19 cellular contexts compared by ENCODE assay signal in the genomic region with DNA sequence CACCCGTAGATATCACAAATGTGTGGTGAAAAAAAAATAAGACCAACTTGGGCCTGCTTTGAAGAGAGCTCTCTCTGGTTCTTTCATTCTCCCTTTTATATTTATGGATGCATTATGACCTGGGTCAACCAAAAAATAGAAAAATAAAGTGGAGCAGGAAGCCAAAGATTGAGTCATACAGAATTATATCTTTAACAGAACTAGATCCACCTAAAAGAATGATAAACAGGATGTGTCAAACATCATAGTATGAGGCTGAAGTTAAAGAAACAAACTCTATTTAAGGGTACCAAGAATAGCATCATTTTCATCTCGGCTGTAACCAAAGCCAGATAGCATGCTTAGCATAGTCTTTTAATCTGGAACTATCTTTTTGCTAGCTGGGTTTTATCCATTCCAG. TPM values are rescaled to one million over a fixed set of nuclear protein-coding genes. Genes with fewer than 3 reads are reported as not detected.
DNase-seq lines count a peak whose midpoint lies in the region; ATAC-seq and TF ChIP-seq lines count a peak whose summit lies in the region.
"Had no signal": no experiment of that assay in that cellular context is flagged by ENCODE, and none has a peak within 500 bp of the region (broad histone marks: within the 10 kb centered on the region; RNA-seq: fewer than 3 reads in every experiment).

No MANE protein-coding gene starts in this region.

- H3K27ac ChIP-seq in fibroblast of lung (ENCODE audit: insufficient read depth, low read length) (no peak overlapping the region), left lung (no peak overlapping the region), testis (no peak overlapping the region)
- H3K27ac ChIP-seq: HL-60 had no signal

- 75 to 84% methylated on average over 2 of the region's 2 CpGs for WGBS in testis, 2 donors

- peak; percentile 63 for ATAC-seq in activated T-helper 17 cell treated with anti-CD3 and anti-CD28 coated beads, Interleukin-2, amount 50 U/mL, for 72 hours (replicated peaks)
- no peak for ATAC-seq in left lung
- ATAC-seq in GM18867 (IDR thresholded peaks at IDR 0.05; ENCODE audit: unreplicated experiment): no peak
- ATAC-seq: esophagus mucosa, sciatic nerve had no signal

- intact Hi-C loops in left lung (cut with DNase I): no loop called here
- intact Hi-C loops in testis (cut with DNase I; ENCODE audit: low total_unique reads): no loop called here

- no peak overlapping the region for H3K9ac ChIP-seq in fibroblast of lung (ENCODE audit: insufficient read depth, low read length)

- POLR2A ChIA-PET in BJ (lab: Charles Lee): interaction anchor here (0.6 kb wide), 1 partner anchor 14 kb away, joined by 3 read pairs; no protein-coding TSS in a partner anchor

- H3K4me1 ChIP-seq in fibroblast of lung (ENCODE audit: control insufficient read depth, extremely low read depth, insufficient read depth, low read length) (peaks cover 30% of the 10 kb centered on the region), left lung (peaks cover 0 to 9% of the 10 kb centered on the region in 2 donors), testis (no peaks in the 10 kb centered on the region)

- H3K27ac Mint-ChIP-seq in activated T-helper 17 cell treated with anti-CD3 and anti-CD28 coated beads, Interleukin-2, amount 50 U/mL, for 72 hours: peak overlapping the region; percentile 61

- TF ChIP-seq CTCF in BJ (IDR thresholded peaks at IDR 0.05; ENCODE audit: insufficient read depth, low read depth, low read length) (no peak), fibroblast of lung (conservative IDR thresholded peaks at IDR 0.05 in 1 of 2, IDR thresholded peaks at IDR 0.05 in 1 of 2; ENCODE audit: low read depth in 1 of 2, low read length in 2 of 2) (no peak), left lung (IDR thresholded peaks at IDR 0.05) (no peak), testis (IDR thresholded peaks at IDR 0.05) (no peak)

- no peak overlapping the region for H3K4me3 ChIP-seq in BJ (ENCODE audit: low read depth, low read length)
- H3K4me3 ChIP-seq in fibroblast of lung (replicated peaks in 1 of 4; ENCODE audit: control extremely low read depth in 1 of 4, insufficient read depth in 1 of 4, low read depth in 3 of 4, low read length in 4 of 4): no peak overlapping the region
- H3K4me3 ChIP-seq in left lung: no peak overlapping the region
- H3K4me3 ChIP-seq in testis: no peak overlapping the region

- H3K9me3 ChIP-seq in fibroblast of lung (ENCODE audit: control insufficient read depth, insufficient read depth, low read depth, low read length) (no peaks in the 10 kb centered on the region), left lung (peaks cover 0 to 3% of the 10 kb centered on the region in 2 donors), testis (no peaks in the 10 kb centered on the region)

- H3K27me3 ChIP-seq in BJ (ENCODE audit: control insufficient read depth, insufficient read depth, low read length) (no peaks in the 10 kb centered on the region), fibroblast of lung (ENCODE audit: control insufficient read depth, insufficient read depth, low read length) (no peaks in the 10 kb centered on the region), left lung (peaks cover 0 to 22% of the 10 kb centered on the region in 2 donors), testis (no peaks in the 10 kb centered on the region)

- CTCF ChIA-PET in BJ (lab: Yijun Ruan, JAX): no interaction called here

- no peaks in the 10 kb centered on the region for H3K9me3 Mint-ChIP-seq in activated T-helper 17 cell treated with anti-CD3 and anti-CD28 coated beads, Interleukin-2, amount 50 U/mL, for 72 hours

- H2AFZ ChIP-seq in fibroblast of lung (ENCODE audit: low read length): no peak overlapping the region

- no peak for TF ChIP-seq POLR2A in testis (IDR thresholded peaks at IDR 0.05)

- H3K36me3 ChIP-seq in BJ (ENCODE audit: control insufficient read depth, insufficient read depth, low read length): no peaks in the 10 kb centered on the region
- no peaks in the 10 kb centered on the region for H3K36me3 ChIP-seq in fibroblast of lung (ENCODE audit: control insufficient read depth, insufficient read depth, low read length)
- H3K36me3 ChIP-seq in left lung: no peaks in the 10 kb centered on the region
- H3K36me3 ChIP-seq in testis (ENCODE audit: low read depth, missing control alignments): no peaks in the 10 kb centered on the region

- no peaks in the 10 kb centered on the region for H3K27me3 Mint-ChIP-seq in activated T-helper 17 cell treated with anti-CD3 and anti-CD28 coated beads, Interleukin-2, amount 50 U/mL, for 72 hours

- no peaks in the 10 kb centered on the region for H3K36me3 Mint-ChIP-seq in activated T-helper 17 cell treated with anti-CD3 and anti-CD28 coated beads, Interleukin-2, amount 50 U/mL, for 72 hours (ENCODE audit: low read depth)

- H3K4me2 ChIP-seq in fibroblast of lung (ENCODE audit: extremely low read depth, insufficient read depth, low read length): no peak overlapping the region

- peaks cover 27% of the 10 kb centered on the region for H3K4me1 Mint-ChIP-seq in activated T-helper 17 cell treated with anti-CD3 and anti-CD28 coated beads, Interleukin-2, amount 50 U/mL, for 72 hours

- DNase-seq in BJ (ENCODE audit: low read depth) (peak; percentile 41), GM03348 (ENCODE audit: low spot score) (peak; percentile 50), fibroblast of lung (ENCODE audit: low read depth in 2 of 2) (peak; percentile 57 to 61), left lung (no peak), cerebellar cortex (ENCODE audit: low spot score) (no peak), testis (no peak)
- DNase-seq: Calu3; cerebellar nuclear complex; H7; Kasumi-1; mammary epithelial cell; NCI-H146; NCI-H526 treated with DMSO at 0.1 percent for 48 hours; stimulated activated naive CD4-positive, alpha-beta T cell treated with Interleukin-2 at 50 U/mL for 16 hours had no signal

- H3K4me3 Mint-ChIP-seq in activated T-helper 17 cell treated with anti-CD3 and anti-CD28 coated beads, Interleukin-2, amount 50 U/mL, for 72 hours: peak overlapping the region; percentile 55

- no peaks in the 10 kb centered on the region for H3K79me2 ChIP-seq in fibroblast of lung (ENCODE audit: control insufficient read depth, insufficient read depth, low read length)

- H4K20me1 ChIP-seq in fibroblast of lung (ENCODE audit: control insufficient read depth, extremely low read depth, insufficient read depth, low read length): no peaks in the 10 kb centered on the region

RNA-seq across cellular contexts. Expression of a gene that starts 28.8 kb away (rescaled TPM):
- polyA plus RNA-seq in BJ (2011; rRNA removed): 12.7 and 20.5 TPM in 2 replicates
- 7.5 and 8.9 TPM in 2 replicates for polyA minus RNA-seq in BJ (2011; rRNA and poly(A)+ RNA removed)
- 10 to 100 TPM; 18.4 to 35.6 TPM for total RNA-seq in activated T-helper 17 cell treated with anti-CD3 and anti-CD28 coated beads, Interleukin-2, amount 50 U/mL, for 72 hours
- total RNA-seq in fibroblast of lung: 21.0 and 21.3 TPM in 2 replicates
- polyA plus RNA-seq in fibroblast of lung: 16.6 and 35.2 TPM in 2 replicates
- polyA plus RNA-seq in fibroblast of lung (2012): 18.8 and 37.7 TPM in 2 replicates
- polyA minus RNA-seq in fibroblast of lung (ENCODE audit: low replicate concordance): 7.5 and 11.8 TPM in 2 replicates
- 10 to 100 TPM in 1 of 2 donors, 1 to 10 TPM in 1; 9.2 to 11.3 TPM for total RNA-seq in left lung
- total RNA-seq in testis: 10 to 100 TPM; 56.6 to 68.3 TPM
- polyA plus RNA-seq in testis (ENCODE audit: insufficient read depth, low read depth, low replicate concordance): 35.8 TPM

Comparison
In these comparisons a context has a peak if more than half of its experiments do, and no peak if none do; other contexts are left out.
1. DNase-seq: peak in BJ (single experiment), GM03348 (single experiment) and fibroblast of lung (2 of 2); none in left lung (0 of 2), cerebellar cortex (single experiment) and testis (single experiment).